In the genomic region with DNA sequence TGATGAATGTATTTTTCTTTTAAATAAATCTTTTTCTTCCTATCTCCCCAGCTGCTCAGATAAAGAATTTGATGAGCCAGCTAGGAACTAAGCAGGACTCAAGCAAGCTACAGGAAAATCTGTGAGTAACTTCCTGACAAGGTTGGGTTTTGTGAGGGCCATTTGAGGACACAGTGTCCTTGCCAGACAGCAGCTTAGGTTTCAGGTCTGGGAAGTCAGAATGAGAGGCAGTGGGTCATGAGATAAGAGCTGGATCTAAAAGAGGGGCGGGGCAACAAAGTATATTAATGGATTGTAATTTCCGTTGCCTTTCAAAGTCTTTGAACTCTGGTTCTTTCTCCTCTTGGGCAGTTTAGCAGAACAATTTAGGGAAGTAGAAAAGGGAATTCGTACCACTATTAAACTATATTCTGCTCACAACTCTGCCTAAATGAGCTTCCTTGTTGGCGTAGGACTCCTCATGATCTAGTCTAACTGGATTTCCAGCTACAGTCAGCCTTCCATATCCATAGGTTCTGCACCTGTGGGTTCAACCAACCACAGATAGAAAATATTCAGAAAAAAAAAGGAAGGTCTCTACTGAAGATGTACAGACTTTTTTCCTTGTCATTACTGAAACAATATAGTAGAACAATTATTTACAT, we compare ENCODE assay signal across 11 cellular contexts. TPM values are rescaled to one million over a fixed set of nuclear protein-coding genes. Genes with fewer than 3 reads are reported as not detected.
DNase-seq lines count a peak whose midpoint lies in the region; ATAC-seq and TF ChIP-seq lines count a peak whose summit lies in the region.
"Had no signal": no experiment of that assay in that cellular context is flagged by ENCODE, and none has a peak within 500 bp of the region (broad histone marks: within the 10 kb centered on the region; RNA-seq: fewer than 3 reads in every experiment).

No MANE protein-coding gene starts in this region.

- H3K4me1 Mint-ChIP-seq in stimulated activated memory B cell treated with anti-CD40 and anti-IgM and Interleukin-4, amounts not matched to agents 10 μg/mL and 1 μg/mL and 100 μg/mL, for 72 hours = peaks cover 13% of the 10 kb centered on the region

- no peak for TF ChIP-seq CTCF in left ventricle myocardium inferior (IDR thresholded peaks at IDR 0.05; ENCODE audit: borderline replicate concordance)
- TF ChIP-seq CTCF in sigmoid colon (IDR thresholded peaks at IDR 0.05) = no peak

- H3K9me3 Mint-ChIP-seq in stimulated activated memory B cell treated with anti-CD40 and anti-IgM and Interleukin-4, amounts not matched to agents 10 μg/mL and 1 μg/mL and 100 μg/mL, for 72 hours = no peaks in the 10 kb centered on the region
- H3K9me3 Mint-ChIP-seq: naive thymus-derived CD8-positive, alpha-beta T cell had no signal

- DNase-seq in HT1080 (ENCODE audit: low read depth) (peak; percentile 81), adipocyte (ENCODE audit: low read depth) (no peak), left ventricle myocardium inferior (no peak), sigmoid colon (no peak), NCI-H526 (lab: John Stamatoyannopoulos, UW) (no peak), DMS79 (lab: John Stamatoyannopoulos, UW) (no peak), D341Med (ENCODE audit: low spot score) (no peak)
- DNase-seq: effector memory CD4-positive, alpha-beta T cell; naive thymus-derived CD8-positive, alpha-beta T cell; RPMI8226 had no signal

- no peak for ATAC-seq in stimulated activated memory B cell treated with anti-CD40 and anti-IgM and Interleukin-4, amounts not matched to agents 10 μg/mL and 1 μg/mL and 100 μg/mL, for 72 hours
- ATAC-seq: naive thymus-derived CD8-positive, alpha-beta T cell had no signal

- H3K27ac Mint-ChIP-seq in stimulated activated memory B cell treated with anti-CD40 and anti-IgM and Interleukin-4, amounts not matched to agents 10 μg/mL and 1 μg/mL and 100 μg/mL, for 72 hours = no peak overlapping the region

- TF ChIP-seq EP300 in sigmoid colon (IDR thresholded peaks at IDR 0.05) = peak in 2 of 4 donors; percentile 9 to 41

- no peak overlapping the region for H3K4me3 Mint-ChIP-seq in stimulated activated memory B cell treated with anti-CD40 and anti-IgM and Interleukin-4, amounts not matched to agents 10 μg/mL and 1 μg/mL and 100 μg/mL, for 72 hours
- H3K4me3 Mint-ChIP-seq: naive thymus-derived CD8-positive, alpha-beta T cell had no signal

- peak overlapping the region; percentile 62 for H3K27ac ChIP-seq in left ventricle myocardium inferior (replicated peaks)
- peak overlapping the region in 3 of 4 donors; percentile 22 to 26 (median 23) for H3K27ac ChIP-seq in sigmoid colon

- H3K27me3 Mint-ChIP-seq in stimulated activated memory B cell treated with anti-CD40 and anti-IgM and Interleukin-4, amounts not matched to agents 10 μg/mL and 1 μg/mL and 100 μg/mL, for 72 hours = no peaks in the 10 kb centered on the region
- H3K27me3 Mint-ChIP-seq: naive thymus-derived CD8-positive, alpha-beta T cell had no signal

- peaks cover 29% of the 10 kb centered on the region for H3K36me3 Mint-ChIP-seq in stimulated activated memory B cell treated with anti-CD40 and anti-IgM and Interleukin-4, amounts not matched to agents 10 μg/mL and 1 μg/mL and 100 μg/mL, for 72 hours

- H3K4me3 ChIP-seq in adipocyte (ENCODE audit: low read length) (no peak overlapping the region), left ventricle myocardium inferior (no peak overlapping the region), sigmoid colon (no peak overlapping the region)

- H3K36me3 ChIP-seq in adipocyte (ENCODE audit: control insufficient read depth, insufficient read depth, low read length, severe bottlenecking) (peaks cover 39% of the 10 kb centered on the region), left ventricle myocardium inferior (peaks cover 40% of the 10 kb centered on the region), sigmoid colon (peaks cover 9 to 47% (median 28%) of the 10 kb centered on the region in 4 donors)

- H3K9ac ChIP-seq in adipocyte (ENCODE audit: low read length) = peak overlapping the region; percentile 22

- H3K27me3 ChIP-seq in adipocyte (replicated peaks; ENCODE audit: control insufficient read depth, insufficient read depth, low read length) = no peaks in the 10 kb centered on the region
- H3K27me3 ChIP-seq in left ventricle myocardium inferior (ENCODE audit: low read depth) = no peaks in the 10 kb centered on the region
- H3K27me3 ChIP-seq in sigmoid colon = no peaks in the 10 kb centered on the region

- H3K4me1 ChIP-seq in adipocyte (ENCODE audit: control insufficient read depth, insufficient read depth, low read length) = peaks cover 46% of the 10 kb centered on the region
- H3K4me1 ChIP-seq in left ventricle myocardium inferior = peaks cover 61% of the 10 kb centered on the region
- H3K4me1 ChIP-seq in sigmoid colon = peaks cover 0 to 35% (median 6%) of the 10 kb centered on the region in 4 donors

- TF ChIP-seq POLR2A in sigmoid colon (IDR thresholded peaks at IDR 0.05) = no peak

- H3K9me3 ChIP-seq in adipocyte (ENCODE audit: control insufficient read depth, low read length) (no peaks in the 10 kb centered on the region), left ventricle myocardium inferior (replicated peaks) (no peaks in the 10 kb centered on the region), sigmoid colon (no peaks in the 10 kb centered on the region)

- intact Hi-C loops in left ventricle myocardium inferior (cut with micrococcal nuclease) (no loop called here), sigmoid colon (cut with DNase I) (no loop called here)

- 27 to 54% methylated on average over 4 of the region's 4 CpGs for WGBS in sigmoid colon, 2 donors

RNA-seq across cellular contexts. Expression of gene STX12, which starts 16.6 kb away (rescaled TPM):
- total RNA-seq in HT1080 (2014; rRNA removed; shearing (Covaris generic)) = 24.6 and 26.4 TPM in 2 replicates
- polyA plus RNA-seq in HT1080 (2015; cell fraction: cytosol; rRNA removed) = 25.9 and 34.2 TPM in 2 replicates
- 36.9 and 41.1 TPM in 2 replicates for polyA plus RNA-seq in HT1080 (2015; cell fraction: nucleus; rRNA removed)
- total RNA-seq in left ventricle myocardium inferior = 22.0 TPM
- total RNA-seq in sigmoid colon = 10 to 100 TPM; 54.0 to 63.8 (median 58.8) TPM
- polyA plus RNA-seq in sigmoid colon = 10 to 100 TPM; 38.5 to 78.6 (median 46.8) TPM

RNA-seq across cellular contexts. Expression of gene PPP1R8, which starts 40.9 kb away (rescaled TPM):
- 80.1 and 81.5 TPM in 2 replicates for total RNA-seq in HT1080 (2014; rRNA removed; shearing (Covaris generic))
- polyA plus RNA-seq in HT1080 (2015; cell fraction: cytosol; rRNA removed) = 45.9 and 54.2 TPM in 2 replicates
- 38.3 and 39.9 TPM in 2 replicates for polyA plus RNA-seq in HT1080 (2015; cell fraction: nucleus; rRNA removed)
- total RNA-seq in left ventricle myocardium inferior = 24.0 TPM
- 10 to 100 TPM; 25.8 to 37.5 (median 36.1) TPM for total RNA-seq in sigmoid colon
- polyA plus RNA-seq in sigmoid colon = 10 to 100 TPM; 31.2 to 31.8 (median 31.7) TPM
